In genomic region chr7:111380945-111381344, GRCh38 we compare ENCODE assay signal across 1 cellular context.
TF ChIP-seq lines count a peak whose summit lies in the region.

No MANE protein-coding gene starts in this region.

TF ChIP-seq in HepG2, 621 proteins besides CTCF, POLR2A, EP300 and RAD21 (continued from another document and continues in another):
- TF ChIP-seq ZNF460 (CRISPR knock-in tag; IDR thresholded peaks at IDR 0.05; ENCODE audit: borderline replicate concordance): no peak
- no peak for TF ChIP-seq ZSCAN9 (CRISPR knock-in tag; IDR thresholded peaks at IDR 0.05; ENCODE audit: borderline replicate concordance)
- TF ChIP-seq TSC22D2 (CRISPR knock-in tag; IDR thresholded peaks at IDR 0.05; ENCODE audit: borderline replicate concordance): no peak
- TF ChIP-seq CAMTA2 (CRISPR knock-in tag; IDR thresholded peaks at IDR 0.05; ENCODE audit: borderline replicate concordance): no peak
- no peak for TF ChIP-seq ZNF891 (CRISPR knock-in tag; IDR thresholded peaks at IDR 0.05)
- no peak for TF ChIP-seq ZNF407 (CRISPR knock-in tag; IDR thresholded peaks at IDR 0.05; ENCODE audit: not compliant biosample characterization)
- TF ChIP-seq ZNF878 (CRISPR knock-in tag; IDR thresholded peaks at IDR 0.05): no peak
- TF ChIP-seq NCOA1 (CRISPR knock-in tag; IDR thresholded peaks at IDR 0.05): no peak
- no peak for TF ChIP-seq EEA1 (CRISPR knock-in tag; IDR thresholded peaks at IDR 0.05; ENCODE audit: borderline replicate concordance)
- TF ChIP-seq NR2C2 (CRISPR knock-in tag; IDR thresholded peaks at IDR 0.05; ENCODE audit: borderline replicate concordance): no peak
- no peak for TF ChIP-seq IKZF1 (IDR thresholded peaks at IDR 0.05)
- TF ChIP-seq REXO4 (CRISPR knock-in tag; IDR thresholded peaks at IDR 0.05; ENCODE audit: borderline replicate concordance): no peak
- no peak for TF ChIP-seq UBTF (CRISPR knock-in tag; IDR thresholded peaks at IDR 0.05)
- TF ChIP-seq RNF2 (conservative IDR thresholded peaks at IDR 0.05; ENCODE audit: low read depth): no peak
- no peak for TF ChIP-seq PLSCR1 (CRISPR knock-in tag; IDR thresholded peaks at IDR 0.05; ENCODE audit: borderline replicate concordance)
- no peak for TF ChIP-seq ZNF446 (CRISPR knock-in tag; IDR thresholded peaks at IDR 0.05)
- no peak for TF ChIP-seq ZNF260 (CRISPR knock-in tag; IDR thresholded peaks at IDR 0.05; ENCODE audit: borderline replicate concordance, low read depth)
- peak; percentile 90 for TF ChIP-seq GFI1 (CRISPR knock-in tag; IDR thresholded peaks at IDR 0.05; ENCODE audit: borderline replicate concordance)
- TF ChIP-seq SOX5 (CRISPR knock-in tag; IDR thresholded peaks at IDR 0.05; ENCODE audit: borderline replicate concordance): peak; percentile 19; the same call in 1 of the 2 replicates
- TF ChIP-seq ZNF597 (CRISPR knock-in tag; IDR thresholded peaks at IDR 0.05): no peak
- no peak for TF ChIP-seq TAF15 (IDR thresholded peaks at IDR 0.05; ENCODE audit: low read depth, low read length, poor library complexity, severe bottlenecking)
- TF ChIP-seq ZNF781 (CRISPR knock-in tag; IDR thresholded peaks at IDR 0.05; ENCODE audit: borderline replicate concordance, not compliant biosample characterization): no peak
- no peak for TF ChIP-seq DDIT3 (CRISPR knock-in tag; IDR thresholded peaks at IDR 0.05)
- no peak for TF ChIP-seq ZNF501 (CRISPR knock-in tag; IDR thresholded peaks at IDR 0.05)
- TF ChIP-seq PITX1 (CRISPR knock-in tag; IDR thresholded peaks at IDR 0.05): no peak
- no peak for TF ChIP-seq ZBTB34 (CRISPR knock-in tag; IDR thresholded peaks at IDR 0.05)
- TF ChIP-seq ZNF354B (CRISPR knock-in tag; IDR thresholded peaks at IDR 0.05): no peak
- TF ChIP-seq ZNF598 (CRISPR knock-in tag; IDR thresholded peaks at IDR 0.05; ENCODE audit: borderline replicate concordance): no peak
- no peak for TF ChIP-seq RNF219 (CRISPR knock-in tag; IDR thresholded peaks at IDR 0.05)
- no peak for TF ChIP-seq NBN (conservative IDR thresholded peaks at IDR 0.05)
- no peak for TF ChIP-seq NFE2L1 (CRISPR knock-in tag; IDR thresholded peaks at IDR 0.05; ENCODE audit: borderline replicate concordance)
- TF ChIP-seq ZMYM4 (CRISPR knock-in tag; IDR thresholded peaks at IDR 0.05): peak; percentile 44; the same call in 1 of the 2 replicates
- no peak for TF ChIP-seq ASH2L (IDR thresholded peaks at IDR 0.05; ENCODE audit: insufficient read length, low read depth, low read length)
- TF ChIP-seq ARID5B (CRISPR knock-in tag; IDR thresholded peaks at IDR 0.05): peak; percentile 67
- no peak for TF ChIP-seq ZNF331 (CRISPR knock-in tag; IDR thresholded peaks at IDR 0.05)
- no peak for TF ChIP-seq ZZZ3 (CRISPR knock-in tag; IDR thresholded peaks at IDR 0.05; ENCODE audit: borderline replicate concordance)
- TF ChIP-seq RELA (CRISPR knock-in tag; IDR thresholded peaks at IDR 0.05): no peak
- TF ChIP-seq ETV5 (CRISPR knock-in tag; IDR thresholded peaks at IDR 0.05; ENCODE audit: borderline replicate concordance): no peak
- TF ChIP-seq SNAPC2 (CRISPR knock-in tag; IDR thresholded peaks at IDR 0.05): no peak
- TF ChIP-seq SRY (CRISPR knock-in tag; IDR thresholded peaks at IDR 0.05): no peak
- TF ChIP-seq U2AF1 (optimal IDR thresholded peaks at IDR 0.05; ENCODE audit: low read depth, low read length): no peak
- TF ChIP-seq ARHGAP35 (CRISPR knock-in tag; IDR thresholded peaks at IDR 0.05; ENCODE audit: borderline replicate concordance): no peak
- no peak for TF ChIP-seq NFKBIZ (CRISPR knock-in tag; IDR thresholded peaks at IDR 0.05)
- TF ChIP-seq NR2F2 (IDR thresholded peaks at IDR 0.05; ENCODE audit: borderline replicate concordance, low read depth): no peak
